Comparison of ENCODE assay signal across 10 cellular contexts in the genomic region with DNA sequence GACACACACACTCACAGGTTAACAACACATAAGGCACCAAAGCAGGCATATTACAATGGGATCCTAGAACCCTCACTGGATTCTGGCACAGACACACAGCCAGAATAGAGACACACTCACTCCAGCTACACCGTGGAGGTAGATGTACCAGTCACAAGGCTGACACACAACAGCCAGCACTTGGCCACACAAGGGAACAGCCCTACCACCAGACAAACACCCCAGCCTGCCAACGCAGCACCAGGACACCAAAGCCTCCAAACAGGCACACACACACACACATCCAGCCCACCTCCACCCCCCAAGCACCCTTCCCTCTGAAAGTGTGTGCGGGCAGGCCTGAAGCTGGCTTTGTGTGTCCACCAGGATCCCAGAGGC. TPM values are rescaled to one million over a fixed set of nuclear protein-coding genes. Genes with fewer than 3 reads are reported as not detected.
DNase-seq lines count a peak whose midpoint lies in the region; ATAC-seq and TF ChIP-seq lines count a peak whose summit lies in the region.
"Had no signal": no experiment of that assay in that cellular context is flagged by ENCODE, and none has a peak within 500 bp of the region (broad histone marks: within the 10 kb centered on the region; RNA-seq: fewer than 3 reads in every experiment).

No MANE protein-coding gene starts in this region.

- peak overlapping the region; percentile 88 for H3K4me3 Mint-ChIP-seq in activated naive CD8-positive, alpha-beta T cell treated with anti-CD3 and anti-CD28 coated beads for 36 hours

- TF ChIP-seq CTCF in smooth muscle cell (IDR thresholded peaks at IDR 0.05; ENCODE audit: borderline replicate concordance, insufficient read depth, poor library complexity, severe bottlenecking) = no peak
- no peak for TF ChIP-seq CTCF in GM20000 (IDR thresholded peaks at IDR 0.05; ENCODE audit: extremely low read depth, missing control alignments)

- H4K20me1 ChIP-seq in smooth muscle cell (ENCODE audit: low read depth) = peaks cover 39% of the 10 kb centered on the region

- no peaks in the 10 kb centered on the region for H3K27me3 Mint-ChIP-seq in activated naive CD8-positive, alpha-beta T cell treated with anti-CD3 and anti-CD28 coated beads for 36 hours

- peak overlapping the region; percentile 97 for H3K27ac ChIP-seq in HUES48 (ENCODE audit: low read depth, low read length)
- H3K27ac ChIP-seq in smooth muscle cell (ENCODE audit: low read depth) = no peak overlapping the region

- H3K9me3 ChIP-seq in HUES48 (ENCODE audit: control insufficient read depth, insufficient read depth, low read length) = no peaks in the 10 kb centered on the region
- no peaks in the 10 kb centered on the region for H3K9me3 ChIP-seq in iPS-15b (ENCODE audit: control insufficient read depth, insufficient read depth, low read length)
- no peaks in the 10 kb centered on the region for H3K9me3 ChIP-seq in smooth muscle cell (replicated peaks; ENCODE audit: low read depth)

- peaks cover 69% of the 10 kb centered on the region for H3K4me1 Mint-ChIP-seq in activated naive CD8-positive, alpha-beta T cell treated with anti-CD3 and anti-CD28 coated beads for 36 hours

- ATAC-seq in GM18867 (IDR thresholded peaks at IDR 0.05; ENCODE audit: unreplicated experiment) (no peak), HG02870 (IDR thresholded peaks at IDR 0.05; ENCODE audit: unreplicated experiment) (no peak), HG02610 (IDR thresholded peaks at IDR 0.05; ENCODE audit: unreplicated experiment) (no peak)

- peaks cover 10% of the 10 kb centered on the region for H3K27me3 ChIP-seq in HUES48 (ENCODE audit: control insufficient read depth, insufficient read depth, low read length)
- peaks cover 6% of the 10 kb centered on the region for H3K27me3 ChIP-seq in iPS-15b (ENCODE audit: control insufficient read depth, insufficient read depth, low read length)
- H3K27me3 ChIP-seq in smooth muscle cell (ENCODE audit: low read depth) = no peaks in the 10 kb centered on the region

- no peaks in the 10 kb centered on the region for H3K9me3 Mint-ChIP-seq in activated naive CD8-positive, alpha-beta T cell treated with anti-CD3 and anti-CD28 coated beads for 36 hours

- H3K36me3 Mint-ChIP-seq in activated naive CD8-positive, alpha-beta T cell treated with anti-CD3 and anti-CD28 coated beads for 36 hours = peaks cover 10% of the 10 kb centered on the region

- H3K4me3 ChIP-seq in HUES48 (ENCODE audit: low read depth, low read length) (peak overlapping the region; percentile 89), iPS-15b (ENCODE audit: low read depth, low read length) (peak overlapping the region; percentile 52), smooth muscle cell (peak overlapping the region; percentile 61)
- H3K4me3 ChIP-seq: lung had no signal

- peak overlapping the region; percentile 96 for H3K27ac Mint-ChIP-seq in activated naive CD8-positive, alpha-beta T cell treated with anti-CD3 and anti-CD28 coated beads for 36 hours

- H3K36me3 ChIP-seq in HUES48 (ENCODE audit: control insufficient read depth, insufficient read depth, low read length) = peaks cover 20% of the 10 kb centered on the region
- peaks cover 16% of the 10 kb centered on the region for H3K36me3 ChIP-seq in iPS-15b (ENCODE audit: control insufficient read depth, insufficient read depth, low read length)
- no peaks in the 10 kb centered on the region for H3K36me3 ChIP-seq in smooth muscle cell (ENCODE audit: low read depth)

- peaks cover 4% of the 10 kb centered on the region for H3K79me2 ChIP-seq in smooth muscle cell (ENCODE audit: low read depth)

- peak overlapping the region; percentile 88 for H3K4me2 ChIP-seq in smooth muscle cell

- H3K9ac ChIP-seq in HUES48 (ENCODE audit: low read depth, low read length) = no peak overlapping the region; the same call in 1 of the 2 replicates
- no peak overlapping the region for H3K9ac ChIP-seq in iPS-15b (ENCODE audit: low read depth, low read length)
- H3K9ac ChIP-seq in smooth muscle cell (ENCODE audit: low read depth) = no peak overlapping the region

- H3K4me1 ChIP-seq in HUES48 (ENCODE audit: control insufficient read depth, insufficient read depth, low read length) (peaks cover 56% of the 10 kb centered on the region), iPS-15b (ENCODE audit: control insufficient read depth, insufficient read depth, low read length) (peaks cover 42% of the 10 kb centered on the region), smooth muscle cell (ENCODE audit: low read depth) (peaks cover 28% of the 10 kb centered on the region)

- no peak for DNase-seq in activated naive CD8-positive, alpha-beta T cell treated with anti-CD3 and anti-CD28 coated beads for 36 hours
- DNase-seq in smooth muscle cell (lab: John Stamatoyannopoulos, UW; ENCODE audit: unreplicated experiment) = no peak
- no peak for DNase-seq in GM20000 (ENCODE audit: low spot score)
- DNase-seq: NCI-H446 had no signal

- H3F3A ChIP-seq in smooth muscle cell (ENCODE audit: low read depth) = peaks cover 3% of the 10 kb centered on the region

- no peak overlapping the region for H2AFZ ChIP-seq in smooth muscle cell (ENCODE audit: low read depth)

- WGBS in smooth muscle cell (ENCODE audit: low lambda C conversion rate) = 37% methylated on average over 3 of the region's 3 CpGs

RNA-seq across cellular contexts. Expression of a gene that starts 10.9 kb away (rescaled TPM):
- total RNA-seq in activated naive CD8-positive, alpha-beta T cell treated with anti-CD3 and anti-CD28 coated beads for 36 hours = 100 to 1,000 TPM; 102 to 105 TPM
- 5.8 TPM in 1 of 2 replicates, not detected in the other for total RNA-seq in smooth muscle cell
- 1.5 TPM in 1 of 2 replicates, not detected in the other for polyA plus RNA-seq in smooth muscle cell

RNA-seq across cellular contexts. Expression of a gene that starts 14.1 kb away (rescaled TPM):
- 10 to 100 TPM; 22.7 to 26.0 TPM for total RNA-seq in activated naive CD8-positive, alpha-beta T cell treated with anti-CD3 and anti-CD28 coated beads for 36 hours
- total RNA-seq in smooth muscle cell = 19.9 and 21.8 TPM in 2 replicates
- 31.3 and 32.9 TPM in 2 replicates for polyA plus RNA-seq in smooth muscle cell

RNA-seq across cellular contexts. Expression of a gene that starts 37.2 kb away (rescaled TPM):
- 10 to 100 TPM; 11.8 to 11.9 TPM for total RNA-seq in activated naive CD8-positive, alpha-beta T cell treated with anti-CD3 and anti-CD28 coated beads for 36 hours
- 9.0 and 10.6 TPM in 2 replicates for total RNA-seq in smooth muscle cell
- 4.8 and 11.8 TPM in 2 replicates for polyA plus RNA-seq in smooth muscle cell

RNA-seq across cellular contexts. Expression of a gene that starts 37.4 kb away (rescaled TPM):
- 10 to 100 TPM; 34.9 to 42.8 TPM for total RNA-seq in activated naive CD8-positive, alpha-beta T cell treated with anti-CD3 and anti-CD28 coated beads for 36 hours
- total RNA-seq in smooth muscle cell = 5.2 and 7.6 TPM in 2 replicates
- 1.0 and 3.1 TPM in 2 replicates for polyA plus RNA-seq in smooth muscle cell

RNA-seq across cellular contexts. Expression of a gene that starts 50.2 kb away (rescaled TPM):
- 10 to 100 TPM; 66.3 to 67.7 TPM for total RNA-seq in activated naive CD8-positive, alpha-beta T cell treated with anti-CD3 and anti-CD28 coated beads for 36 hours
- 3.1 and 4.7 TPM in 2 replicates for total RNA-seq in smooth muscle cell
- 2.0 and 3.5 TPM in 2 replicates for polyA plus RNA-seq in smooth muscle cell

Comparison
In these comparisons a context has a peak if more than half of its experiments do, and no peak if none do; other contexts are left out.
1. RNA of a gene that starts 10.9 kb away (total RNA-seq): 102 to 105 TPM in activated naive CD8-positive, alpha-beta T cell treated with anti-CD3 and anti-CD28 coated beads for 36 hours; 5.8 TPM in smooth muscle cell; every median in the first group is over 10 times any median in the second.
2. Peak in every context shown above with its lines, with median percentiles within 50 percentile points of each other: H3K4me3 ChIP-seq.